ENCODE assay signal across 15 cellular contexts in the genomic region with DNA sequence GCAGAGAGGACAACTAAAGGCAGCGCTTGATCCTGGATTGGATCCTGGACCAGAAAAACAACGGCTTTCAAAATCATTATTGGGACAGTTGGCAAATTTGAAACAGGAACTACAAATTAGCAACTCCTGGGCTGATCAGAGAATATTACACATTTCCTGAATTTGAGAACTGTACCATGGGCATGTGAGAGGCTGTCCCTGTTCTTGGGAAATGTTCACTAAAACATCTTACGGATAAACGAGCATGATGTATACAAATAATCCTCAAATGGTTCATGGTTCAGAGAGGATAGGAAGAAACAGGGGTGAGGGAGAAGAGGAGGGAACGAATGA. TPM values are rescaled to one million over a fixed set of nuclear protein-coding genes. Genes with fewer than 3 reads are reported as not detected.
DNase-seq lines count a peak whose midpoint lies in the region; ATAC-seq and TF ChIP-seq lines count a peak whose summit lies in the region.
"Had no signal": no experiment of that assay in that cellular context is flagged by ENCODE, and none has a peak within 500 bp of the region (broad histone marks: within the 10 kb centered on the region; RNA-seq: fewer than 3 reads in every experiment).

No MANE protein-coding gene starts in this region.

- TF ChIP-seq CTCF in liver (IDR thresholded peaks at IDR 0.05; ENCODE audit: low read depth, low read length, missing input control) (no peak), type B pancreatic cell (conservative IDR thresholded peaks at IDR 0.05) (no peak)

- H3K36me3 ChIP-seq in GM23248 (ENCODE audit: low read depth), result no peaks in the 10 kb centered on the region
- H3K36me3 ChIP-seq in liver (ENCODE audit: control insufficient read depth in 4 of 4, insufficient read depth in 3 of 4, low read depth in 1 of 4, low read length in 3 of 4), result peaks cover 0 to 7% (median 0%) of the 10 kb centered on the region in 4 donors
- H3K36me3 ChIP-seq in stomach smooth muscle (ENCODE audit: control insufficient read depth in 2 of 2, insufficient read depth in 2 of 2, low read length in 2 of 2), result peaks cover 6 to 16% of the 10 kb centered on the region in 2 donors

- no peak for ATAC-seq in HG03565 (IDR thresholded peaks at IDR 0.05; ENCODE audit: unreplicated experiment)

- H3K4me3 Mint-ChIP-seq in type B pancreatic cell, result no peak overlapping the region
- H3K4me3 Mint-ChIP-seq: CD8-positive, alpha-beta memory T cell had no signal

- peak overlapping the region; percentile 40 for H3K4me2 ChIP-seq in GM23248 (ENCODE audit: unreplicated experiment)
- H3K4me2 ChIP-seq: PC-9 had no signal

- H3K9me3 ChIP-seq in GM23248 (ENCODE audit: low read depth), result no peaks in the 10 kb centered on the region
- H3K9me3 ChIP-seq in liver (ENCODE audit: control insufficient read depth in 4 of 4, low read length in 3 of 4), result no peaks in the 10 kb centered on the region
- no peaks in the 10 kb centered on the region for H3K9me3 ChIP-seq in stomach smooth muscle (ENCODE audit: control insufficient read depth in 2 of 2, low read length in 2 of 2)
- H3K9me3 ChIP-seq: tibial artery had no signal

- H3K27ac ChIP-seq in GM23248 (peak overlapping the region; percentile 78), liver (ENCODE audit: low read depth in 1 of 2, low read length in 2 of 2) (peak overlapping the region; percentile 91 to 94), stomach smooth muscle (ENCODE audit: low read length) (peak overlapping the region; percentile 24)
- H3K27ac ChIP-seq: PC-9, tibial artery had no signal

- H3K27me3 ChIP-seq in GM23248 (replicated peaks; ENCODE audit: insufficient read depth), result no peaks in the 10 kb centered on the region
- H3K27me3 ChIP-seq in liver (ENCODE audit: control insufficient read depth in 4 of 4, insufficient read depth in 4 of 4, low read length in 3 of 4), result no peaks in the 10 kb centered on the region
- no peaks in the 10 kb centered on the region for H3K27me3 ChIP-seq in stomach smooth muscle (ENCODE audit: control insufficient read depth in 1 of 2, insufficient read depth in 2 of 2, low read length in 2 of 2)

- H3K9me2 ChIP-seq in GM23248 (ENCODE audit: insufficient read depth), result no peaks in the 10 kb centered on the region

- peak overlapping the region; percentile 52 for H3K9ac ChIP-seq in GM23248
- H3K9ac ChIP-seq in liver (ENCODE audit: low read depth in 1 of 2, low read length in 2 of 2), result peak overlapping the region in 1 of 2 donors; percentile 83
- no peak overlapping the region for H3K9ac ChIP-seq in stomach smooth muscle (ENCODE audit: low read length in 2 of 2)

- H4K20me1 ChIP-seq in GM23248 (ENCODE audit: insufficient read depth), result no peaks in the 10 kb centered on the region

- peak overlapping the region; percentile 5; the same call in 1 of the 2 replicates for H3K4me3 ChIP-seq in GM23248
- H3K4me3 ChIP-seq in liver (ENCODE audit: low read depth in 1 of 3, low read length in 3 of 3), result no peak overlapping the region
- H3K4me3 ChIP-seq in stomach smooth muscle (ENCODE audit: low read length in 2 of 2), result no peak overlapping the region
- H3K4me3 ChIP-seq: PC-9, tibial artery had no signal

- H3K4me1 ChIP-seq in GM23248 (ENCODE audit: insufficient read depth) (peaks cover 26% of the 10 kb centered on the region), liver (ENCODE audit: control insufficient read depth in 4 of 4, insufficient read depth in 4 of 4, low read length in 3 of 4) (peaks cover 24 to 63% (median 39%) of the 10 kb centered on the region in 4 donors), stomach smooth muscle (ENCODE audit: control insufficient read depth, insufficient read depth, low read length) (peaks cover 7% of the 10 kb centered on the region)
- H3K4me1 ChIP-seq: tibial artery had no signal

- no peak for DNase-seq in GM23248
- peak; percentile 75 for DNase-seq in SIG-M5 treated with dmso at 0.1 percent for 504 hours (lab: John Stamatoyannopoulos, UW; ENCODE audit: unreplicated experiment)
- no peak for DNase-seq in type B pancreatic cell (ENCODE audit: extremely low spot score, unreplicated experiment)
- DNase-seq in NCI-H524 treated with DMSO at 0.1 percent for 48 hours (lab: John Stamatoyannopoulos, UW), result no peak
- DNase-seq: activated CD4-positive, alpha-beta T cell treated with anti-CD3 and anti-CD28 coated beads for 4 hours; CD8-positive, alpha-beta memory T cell; GF-D8; mesendoderm; NCI-H1105 treated with DMSO at 0.1 percent for 48 hours; PC-9; stimulated activated CD4-positive, alpha-beta T cell treated with anti-CD3 and anti-CD28 coated beads, Interleukin-15, amount 100 ng/mL, for 24 hours had no signal

- peaks cover 4% of the 10 kb centered on the region for H3K36me3 Mint-ChIP-seq in type B pancreatic cell

- no peaks in the 10 kb centered on the region for H3K27me3 Mint-ChIP-seq in type B pancreatic cell
- H3K27me3 Mint-ChIP-seq: CD8-positive, alpha-beta memory T cell had no signal

- H3K4me1 Mint-ChIP-seq in type B pancreatic cell (ENCODE audit: unreplicated experiment), result no peaks in the 10 kb centered on the region

- H3F3A ChIP-seq in GM23248 (ENCODE audit: insufficient read depth), result peaks cover 27% of the 10 kb centered on the region

- H3K79me2 ChIP-seq in GM23248 (ENCODE audit: insufficient read depth), result no peaks in the 10 kb centered on the region

- no peaks in the 10 kb centered on the region for H3K9me3 Mint-ChIP-seq in type B pancreatic cell
- H3K9me3 Mint-ChIP-seq: CD8-positive, alpha-beta memory T cell had no signal

- in situ Hi-C loops in GM23248 (cut with MboI), result no loop called here

- WGBS in GM23248 (ENCODE audit: low coverage in 1 of 2, low lambda C conversion rate in 2 of 2, missing lambda C conversion rate in 2 of 2), 2 experiments, result 66 to 71% methylated on average over 5 of the region's 5 CpGs
- WGBS in liver, result 34% methylated on average over 5 of the region's 5 CpGs

- no peak for TF ChIP-seq RAD21 in liver (IDR thresholded peaks at IDR 0.05)

- H2AFZ ChIP-seq in GM23248, result no peak overlapping the region
- H2AFZ ChIP-seq: PC-9 had no signal

- no peak overlapping the region for H3K27ac Mint-ChIP-seq in type B pancreatic cell

TF ChIP-seq in liver, 16 proteins besides CTCF, POLR2A, EP300 and RAD21 (continues in another document):
- TF ChIP-seq, protein P1, sequence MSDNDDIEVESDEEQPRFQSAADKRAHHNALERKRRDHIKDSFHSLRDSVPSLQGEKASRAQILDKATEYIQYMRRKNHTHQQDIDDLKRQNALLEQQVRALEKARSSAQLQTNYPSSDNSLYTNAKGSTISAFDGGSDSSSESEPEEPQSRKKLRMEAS (IDR thresholded peaks at IDR 0.05), result peak; percentile 37
- TF ChIP-seq YY1 (IDR thresholded peaks at IDR 0.05), result no peak
- no peak for TF ChIP-seq ATF3 (IDR thresholded peaks at IDR 0.05)
- TF ChIP-seq, protein P2, sequence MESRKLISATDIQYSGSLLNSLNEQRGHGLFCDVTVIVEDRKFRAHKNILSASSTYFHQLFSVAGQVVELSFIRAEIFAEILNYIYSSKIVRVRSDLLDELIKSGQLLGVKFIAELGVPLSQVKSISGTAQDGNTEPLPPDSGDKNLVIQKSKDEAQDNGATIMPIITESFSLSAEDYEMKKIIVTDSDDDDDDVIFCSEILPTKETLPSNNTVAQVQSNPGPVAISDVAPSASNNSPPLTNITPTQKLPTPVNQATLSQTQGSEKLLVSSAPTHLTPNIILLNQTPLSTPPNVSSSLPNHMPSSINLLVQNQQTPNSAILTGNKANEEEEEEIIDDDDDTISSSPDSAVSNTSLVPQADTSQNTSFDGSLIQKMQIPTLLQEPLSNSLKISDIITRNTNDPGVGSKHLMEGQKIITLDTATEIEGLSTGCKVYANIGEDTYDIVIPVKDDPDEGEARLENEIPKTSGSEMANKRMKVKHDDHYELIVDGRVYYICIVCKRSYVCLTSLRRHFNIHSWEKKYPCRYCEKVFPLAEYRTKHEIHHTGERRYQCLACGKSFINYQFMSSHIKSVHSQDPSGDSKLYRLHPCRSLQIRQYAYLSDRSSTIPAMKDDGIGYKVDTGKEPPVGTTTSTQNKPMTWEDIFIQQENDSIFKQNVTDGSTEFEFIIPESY (IDR thresholded peaks at IDR 0.05), result peak; percentile 8
- no peak for TF ChIP-seq RXRA (IDR thresholded peaks at IDR 0.05)
- no peak for TF ChIP-seq NR2F2 (IDR thresholded peaks at IDR 0.05)
- TF ChIP-seq JUND (IDR thresholded peaks at IDR 0.05), result peak in 1 of 2 donors; percentile 0

RNA-seq across cellular contexts. Expression of gene ITGAE, which starts 2.3 kb away (rescaled TPM):
- 11.8 and 23.3 TPM in 2 replicates for total RNA-seq in GM23248 (2014; rRNA removed; shearing (Covaris generic))
- 80.3 and 83.6 TPM in 2 replicates for polyA plus RNA-seq in GM23248 (2016; fragmentation: Nextera tagmentation; extraction: Ambion mirVana)
- total RNA-seq in liver, result 10 to 100 TPM in 1 of 2 donors, 1 to 10 TPM in 1; 6.5 to 13.9 TPM
- 10 to 100 TPM; 10.3 to 17.7 TPM for polyA plus RNA-seq in liver
- total RNA-seq in type B pancreatic cell (ENCODE audit: low replicate concordance), result 21.0 and 28.8 TPM in 2 replicates

RNA-seq across cellular contexts. Expression of gene NCBP3, which starts 42.8 kb away (rescaled TPM):
- 16.6 and 25.3 TPM in 2 replicates for total RNA-seq in GM23248 (2014; rRNA removed; shearing (Covaris generic))
- 19.6 and 20.1 TPM in 2 replicates for polyA plus RNA-seq in GM23248 (2016; fragmentation: Nextera tagmentation; extraction: Ambion mirVana)
- total RNA-seq in liver, result 10 to 100 TPM; 11.8 to 17.1 TPM
- 1 to 10 TPM; 4.6 to 4.8 TPM for polyA plus RNA-seq in liver
- 54.9 and 58.2 TPM in 2 replicates for total RNA-seq in type B pancreatic cell (ENCODE audit: low replicate concordance)

Comparison
In these comparisons a context has a peak if more than half of its experiments do, and no peak if none do; other contexts are left out.
1. H3K27ac ChIP-seq: peak in every context shown above with its lines; median percentile 92 in liver; 78 in GM23248; 24 in stomach smooth muscle.